ENCODE assay signal across 2 cellular contexts in genomic region chr2:75424936-75425619, GRCh38.
TF ChIP-seq lines count a peak whose summit lies in the region.

No MANE protein-coding gene starts in this region.

TF ChIP-seq in Ishikawa, 13 proteins besides CTCF, POLR2A, EP300 and RAD21 (continued from another document):
- no peak for TF ChIP-seq USF1 (IDR thresholded peaks at IDR 0.05)
- TF ChIP-seq YY1 (IDR thresholded peaks at IDR 0.05; ENCODE audit: low read depth), result no peak
- no peak for TF ChIP-seq TCF12 (IDR thresholded peaks at IDR 0.05; ENCODE audit: low read depth)
- TF ChIP-seq NFIC (IDR thresholded peaks at IDR 0.05), result no peak

TF ChIP-seq in K562, 482 proteins besides CTCF, POLR2A, EP300 and RAD21 (continued from another document):
- TF ChIP-seq CUX1 (CRISPR knock-in tag; IDR thresholded peaks at IDR 0.05) (no peak), ZBTB5 (IDR thresholded peaks at IDR 0.05) (no peak), HEY1 (CRISPR knock-in tag; IDR thresholded peaks at IDR 0.05; ENCODE audit: borderline replicate concordance) (no peak), RBM34 (IDR thresholded peaks at IDR 0.05; ENCODE audit: borderline replicate concordance, insufficient read depth, low read length) (no peak), E2F6 (IDR thresholded peaks at IDR 0.05; ENCODE audit: borderline replicate concordance in 1 of 2, extremely low read depth in 1 of 2, insufficient read depth in 1 of 2, insufficient read length in 1 of 2, low read depth in 1 of 2, low read length in 1 of 2, poor library complexity in 1 of 2, severe bottlenecking in 1 of 2) (no peak), BRCA1 (IDR thresholded peaks at IDR 0.05) (no peak), BRCA1 (CRISPR knock-in tag; IDR thresholded peaks at IDR 0.05) (no peak), ELF1 (tag; IDR thresholded peaks at IDR 0.05) (no peak)
